Comparison of ENCODE assay signal across 8 cellular contexts in the genomic region with DNA sequence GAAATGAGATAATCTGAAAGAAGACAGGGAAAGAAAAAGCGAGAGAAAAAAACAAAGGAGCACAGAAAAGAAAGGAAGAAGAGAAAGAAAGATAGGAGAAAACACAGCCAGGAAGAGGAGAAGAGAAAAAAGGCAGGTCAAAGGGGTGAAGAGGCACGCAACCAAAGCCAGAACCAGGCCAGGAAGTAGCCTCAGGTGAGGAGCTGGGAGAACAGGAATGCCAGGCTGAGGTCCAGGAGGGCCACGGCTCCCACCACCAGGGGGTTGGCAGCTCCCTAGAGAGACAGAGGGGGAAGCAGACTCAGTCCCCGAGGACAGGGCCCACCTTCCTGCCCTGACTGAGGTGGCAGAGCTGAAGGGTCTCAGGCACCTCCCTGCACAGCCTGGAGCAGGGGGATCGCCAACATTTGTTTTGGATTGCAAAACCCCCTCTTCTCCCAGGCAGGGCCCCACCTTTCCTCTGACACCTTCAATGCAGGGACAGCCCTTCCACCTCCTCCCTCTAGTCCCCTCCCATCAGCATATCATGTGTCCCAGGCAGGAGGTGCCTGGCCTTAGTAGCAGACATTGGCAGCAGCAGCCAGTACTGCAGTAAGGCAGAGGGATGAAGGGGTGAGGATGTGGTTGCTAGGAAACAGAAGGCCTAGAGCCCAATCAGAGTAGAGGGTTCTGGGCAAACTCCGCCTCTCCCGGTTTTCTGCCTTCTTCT. TPM values are rescaled to one million over a fixed set of nuclear protein-coding genes. Genes with fewer than 3 reads are reported as not detected.
DNase-seq lines count a peak whose midpoint lies in the region; ATAC-seq and TF ChIP-seq lines count a peak whose summit lies in the region.

No MANE protein-coding gene starts in this region.

- no peaks in the 10 kb centered on the region for H3K27me3 ChIP-seq in A673 (replicated peaks; ENCODE audit: insufficient read depth, low read depth, low read length, poor library complexity)
- H3K27me3 ChIP-seq in GM23338 (ENCODE audit: insufficient read depth), result peaks cover 4% of the 10 kb centered on the region
- peaks cover 3% of the 10 kb centered on the region for H3K27me3 ChIP-seq in RWPE2 (ENCODE audit: insufficient read depth, poor library complexity, severe bottlenecking)
- H3K27me3 ChIP-seq in hepatocyte, result peaks cover 14% of the 10 kb centered on the region

- intact Hi-C loops in A673 (cut with micrococcal nuclease; ENCODE audit: unreplicated experiment), result no loop called here

- peaks cover 50% of the 10 kb centered on the region for H3K4me1 Mint-ChIP-seq in GM23338

- no TSS peak for BruUV-seq in A673 (replicated peaks; lab: Mats Ljungman, UMichigan)

- H3K9me3 Mint-ChIP-seq in GM23338, result peaks cover 4% of the 10 kb centered on the region; the same call in 1 of the 3 replicates

- CTCF ChIA-PET in A673 (lab: Charles Lee), result no interaction called here

- H3K9me3 ChIP-seq in A673 (ENCODE audit: low read depth, low read length, poor library complexity, severe bottlenecking) (no peaks in the 10 kb centered on the region), RWPE2 (ENCODE audit: severe bottlenecking) (no peaks in the 10 kb centered on the region), hepatocyte (ENCODE audit: low read depth) (no peaks in the 10 kb centered on the region)

- DNase-seq in A673 (ENCODE audit: low spot score), result peak; percentile 49
- peak; percentile 90 for DNase-seq in GM23338 (ENCODE audit: low spot score)
- DNase-seq in RWPE2 (ENCODE audit: low spot score), result peak; percentile 55
- DNase-seq in hepatocyte (ENCODE audit: low spot score), result no peak
- DNase-seq in activated CD4-positive, CD25-positive, alpha-beta regulatory T cell treated with anti-CD3 and anti-CD28 coated beads, Interleukin-2, amount 50 U/mL, for 72 hours, result no peak
- DNase-seq in GM10266 (ENCODE audit: extremely low spot score), result no peak
- no peak for DNase-seq in NCI-H2029 treated with DMSO at 0.1 percent for 48 hours (lab: John Stamatoyannopoulos, UW)

- no peaks in the 10 kb centered on the region for H3K36me3 ChIP-seq in A673 (ENCODE audit: insufficient read depth, low read length, poor library complexity, severe bottlenecking)
- no peaks in the 10 kb centered on the region for H3K36me3 ChIP-seq in GM23338 (ENCODE audit: insufficient read depth)
- peaks cover 16% of the 10 kb centered on the region for H3K36me3 ChIP-seq in RWPE2 (ENCODE audit: low read depth)
- no peaks in the 10 kb centered on the region for H3K36me3 ChIP-seq in hepatocyte (replicated peaks; ENCODE audit: insufficient read depth, low read depth)

- H2AFZ ChIP-seq in GM23338, result no peak overlapping the region
- no peak overlapping the region for H2AFZ ChIP-seq in hepatocyte

- H3K27me3 Mint-ChIP-seq in GM23338 (ENCODE audit: insufficient read depth, low read depth, poor library complexity), result peaks cover 31% of the 10 kb centered on the region

- peak; percentile 57 for ATAC-seq in GM23338
- ATAC-seq in RWPE2 (ENCODE audit: low read depth), result peak; percentile 20; the same call in 2 of the 3 replicates
- no peak for ATAC-seq in HG03469 (IDR thresholded peaks at IDR 0.05; ENCODE audit: unreplicated experiment)

- no peak overlapping the region for H3K4me3 ChIP-seq in A673 (ENCODE audit: low read depth, low read length, poor library complexity, severe bottlenecking)
- peak overlapping the region; percentile 43 for H3K4me3 ChIP-seq in GM23338
- no peak overlapping the region for H3K4me3 ChIP-seq in RWPE2 (ENCODE audit: severe bottlenecking)
- H3K4me3 ChIP-seq in hepatocyte, result no peak overlapping the region

- WGBS in hepatocyte (ENCODE audit: low lambda C conversion rate, missing lambda C conversion rate), result 64% methylated on average over 7 of the region's 7 CpGs

- H3K27ac ChIP-seq in A673 (ENCODE audit: low read depth, low read length, poor library complexity, severe bottlenecking), result no peak overlapping the region
- H3K27ac ChIP-seq in GM23338 (ENCODE audit: low read depth), result peak overlapping the region; percentile 78; the same call in 1 of the 2 replicates
- no peak overlapping the region for H3K27ac ChIP-seq in RWPE2 (ENCODE audit: poor library complexity, severe bottlenecking)
- H3K27ac ChIP-seq in hepatocyte, result peak overlapping the region; percentile 92

- H3K79me2 ChIP-seq in GM23338 (replicated peaks; ENCODE audit: insufficient read depth) (peaks cover 4% of the 10 kb centered on the region), hepatocyte (peaks cover 13% of the 10 kb centered on the region)

- H3K4me3 Mint-ChIP-seq in GM23338, result peak overlapping the region; percentile 1; the same call in 1 of the 3 replicates

- H3K4me2 ChIP-seq in GM23338 (peak overlapping the region; percentile 86), hepatocyte (no peak overlapping the region)

- H4K20me1 ChIP-seq in GM23338 (replicated peaks; ENCODE audit: insufficient read depth) (peaks cover 9% of the 10 kb centered on the region), hepatocyte (ENCODE audit: insufficient read depth, poor library complexity, severe bottlenecking) (no peaks in the 10 kb centered on the region)

- POLR2A ChIA-PET in A673 (lab: Charles Lee; ENCODE audit: low non-redundant PET), result no interaction called here

- H3K9me2 ChIP-seq in GM23338 (ENCODE audit: insufficient read depth) (no peaks in the 10 kb centered on the region), hepatocyte (replicated peaks; ENCODE audit: insufficient read depth) (no peaks in the 10 kb centered on the region)

- 0 out of 2 replicates have a peak overlapping the region, but pooled peaks have one; percentile 53 for H3K27ac Mint-ChIP-seq in GM23338

- peaks cover 15% of the 10 kb centered on the region for H3F3A ChIP-seq in GM23338 (replicated peaks; ENCODE audit: low read depth)

- H3K36me3 Mint-ChIP-seq in GM23338 (ENCODE audit: low read depth), result peaks cover 26% of the 10 kb centered on the region

- H3K4me1 ChIP-seq in A673 (ENCODE audit: insufficient read depth, low read length, poor library complexity, severe bottlenecking) (peaks cover 14% of the 10 kb centered on the region), GM23338 (ENCODE audit: insufficient read depth) (peaks cover 31% of the 10 kb centered on the region), RWPE2 (ENCODE audit: insufficient read depth, poor library complexity, severe bottlenecking) (peaks cover 4% of the 10 kb centered on the region), hepatocyte (ENCODE audit: insufficient read depth) (peaks cover 16% of the 10 kb centered on the region)

- TF ChIP-seq CTCF in A673 (conservative IDR thresholded peaks at IDR 0.05; ENCODE audit: low read depth, low read length), result no peak
- no peak for TF ChIP-seq CTCF in GM23338 (conservative IDR thresholded peaks at IDR 0.05; ENCODE audit: low read depth in 2 of 2)
- no peak for TF ChIP-seq CTCF in RWPE2 (IDR thresholded peaks at IDR 0.05; ENCODE audit: poor library complexity, severe bottlenecking)
- TF ChIP-seq CTCF in hepatocyte (IDR thresholded peaks at IDR 0.05; ENCODE audit: poor library complexity), result no peak
- no peak for TF ChIP-seq CTCF in GM10266 (IDR thresholded peaks at IDR 0.05; ENCODE audit: control insufficient read depth, insufficient read depth, low read depth, missing control alignments)

TF ChIP-seq in GM23338, 12 proteins besides CTCF, POLR2A, EP300 and RAD21 (continues in another document):
- TF ChIP-seq ZNF331 (CRISPR knock-in tag; IDR thresholded peaks at IDR 0.05; ENCODE audit: low read depth), result no peak
- no peak for TF ChIP-seq STAT1 (IDR thresholded peaks at IDR 0.05; ENCODE audit: unreplicated experiment)

RNA-seq across cellular contexts. Expression of a gene that starts 2.0 kb away (rescaled TPM):
- total RNA-seq in A673 (2021) (26.0 and 40.1 TPM in 2 replicates), hepatocyte (87.5 and 114 TPM in 2 replicates)
- 63.5 and 70.8 TPM in 2 replicates for total RNA-seq in GM23338 (2014; rRNA removed; shearing (Covaris generic))
- polyA plus RNA-seq in GM23338 (2016; fragmentation: Nextera tagmentation; extraction: Ambion mirVana) (53.7 and 55.3 TPM in 2 replicates), hepatocyte (191 and 282 TPM in 2 replicates)

RNA-seq across cellular contexts. Expression of a gene that starts 9.0 kb away (rescaled TPM):
- total RNA-seq in A673 (2021), result 0.22 TPM in 1 of 2 replicates, not detected in the other
- 28.5 and 29.9 TPM in 2 replicates for total RNA-seq in GM23338 (2014; rRNA removed; shearing (Covaris generic))
- 11.0 and 11.9 TPM in 2 replicates for polyA plus RNA-seq in GM23338 (2016; fragmentation: Nextera tagmentation; extraction: Ambion mirVana)
- 2.3 and 2.7 TPM in 2 replicates for total RNA-seq in hepatocyte
- 1.7 and 2.7 TPM in 2 replicates for polyA plus RNA-seq in hepatocyte

RNA-seq across cellular contexts. Expression of a gene that starts 13.5 kb away (rescaled TPM):
- total RNA-seq in A673 (2021) (12.3 and 18.9 TPM in 2 replicates), hepatocyte (13.5 and 20.4 TPM in 2 replicates)
- total RNA-seq in GM23338 (2014; rRNA removed; shearing (Covaris generic)), result 15.0 and 21.3 TPM in 2 replicates
- polyA plus RNA-seq in GM23338 (2016; fragmentation: Nextera tagmentation; extraction: Ambion mirVana) (6.3 and 8.6 TPM in 2 replicates), hepatocyte (14.2 and 15.5 TPM in 2 replicates)

RNA-seq across cellular contexts. Expression of a gene that starts 18.0 kb away (rescaled TPM):
- 4.8 and 5.8 TPM in 2 replicates for total RNA-seq in A673 (2021)
- total RNA-seq in GM23338 (2014; rRNA removed; shearing (Covaris generic)), result 9.9 and 11.6 TPM in 2 replicates
- 18.5 and 22.4 TPM in 2 replicates for polyA plus RNA-seq in GM23338 (2016; fragmentation: Nextera tagmentation; extraction: Ambion mirVana)
- total RNA-seq in hepatocyte, result 0.28 and 1.4 TPM in 2 replicates
- polyA plus RNA-seq in hepatocyte, result 1.5 and 2.2 TPM in 2 replicates

Comparison
In these comparisons a context has a peak if more than half of its experiments do, and no peak if none do; other contexts are left out.
1. DNase-seq: peak in A673 (single experiment), GM23338 (single experiment) and RWPE2 (single experiment); none in hepatocyte (single experiment), activated CD4-positive, CD25-positive, alpha-beta regulatory T cell treated with anti-CD3 and anti-CD28 coated beads, Interleukin-2, amount 50 U/mL, for 72 hours (single experiment), GM10266 (single experiment) and NCI-H2029 treated with DMSO at 0.1 percent for 48 hours (single experiment).
2. H3K27ac ChIP-seq: peak in GM23338 (single experiment) and hepatocyte (single experiment); none in A673 (single experiment) and RWPE2 (single experiment).